1 cellular context compared by ENCODE assay signal in genomic region chr19:3175761-3176714, GRCh38.
TF ChIP-seq lines count a peak whose summit lies in the region.

No MANE protein-coding gene starts in this region.

TF ChIP-seq in HEK293, 187 proteins besides CTCF, POLR2A, EP300 and RAD21:
- TF ChIP-seq ZBTB20 (tag by site-specific recombination; IDR thresholded peaks at IDR 0.05) (peak; percentile 19; the same call in 1 of the 2 replicates), ZNF335 (tag by site-specific recombination; conservative IDR thresholded peaks at IDR 0.05) (0 out of 2 replicates have a peak, but pooled peaks have one; percentile 25), KLF1 (tag by site-specific recombination; IDR thresholded peaks at IDR 0.05) (peak; percentile 39; the same call in 1 of the 2 replicates), ZNF791 (tag by site-specific recombination; IDR thresholded peaks at IDR 0.05) (no peak), HIC1 (tag by site-specific recombination; IDR thresholded peaks at IDR 0.05) (peak; percentile 14; the same call in 1 of the 2 replicates), SCRT2 (tag by site-specific recombination; IDR thresholded peaks at IDR 0.05) (peak; percentile 51; the same call in 1 of the 2 replicates), SCRT1 (tag by site-specific recombination; IDR thresholded peaks at IDR 0.05; ENCODE audit: borderline replicate concordance) (0 out of 2 replicates have a peak, but pooled peaks have one; percentile 31), ZNF121 (tag by site-specific recombination; IDR thresholded peaks at IDR 0.05) (no peak), ZNF701 (tag by site-specific recombination; IDR thresholded peaks at IDR 0.05) (no peak), ZBTB6 (tag by site-specific recombination; IDR thresholded peaks at IDR 0.05) (no peak), ZNF658 (tag by site-specific recombination; IDR thresholded peaks at IDR 0.05) (no peak), GLIS1 (tag by site-specific recombination; IDR thresholded peaks at IDR 0.05) (peak; percentile 65), ZNF266 (tag by site-specific recombination; IDR thresholded peaks at IDR 0.05; ENCODE audit: low read depth) (peak; percentile 81)
